19 cellular contexts compared by ENCODE assay signal in genomic region chr11:118219696-118220095, GRCh38. TPM values are rescaled to one million over a fixed set of nuclear protein-coding genes. Genes with fewer than 3 reads are reported as not detected.
DNase-seq lines count a peak whose midpoint lies in the region; ATAC-seq and TF ChIP-seq lines count a peak whose summit lies in the region.
"Had no signal": no experiment of that assay in that cellular context is flagged by ENCODE, and none has a peak within 500 bp of the region (broad histone marks: within the 10 kb centered on the region; RNA-seq: fewer than 3 reads in every experiment).

No MANE protein-coding gene starts in this region.

- no peaks in the 10 kb centered on the region for H3K9me3 Mint-ChIP-seq in natural killer cell treated with Interleukin-12 subunit alpha and Interleukin-12 subunit beta and Interleukin-15 and Interleukin-18, amount 100 ng/mL, for 72 hours
- no peaks in the 10 kb centered on the region for H3K9me3 Mint-ChIP-seq in natural killer cell
- H3K9me3 Mint-ChIP-seq in activated CD4-positive, alpha-beta memory T cell treated with anti-CD3 and anti-CD28 coated beads for 36 hours, result no peaks in the 10 kb centered on the region
- H3K9me3 Mint-ChIP-seq in effector memory CD8-positive, alpha-beta T cell, result no peaks in the 10 kb centered on the region

- intact Hi-C loops in natural killer cell (cut with micrococcal nuclease), result loop anchor here (10.0 kb wide), 1 partner anchor 215 kb away; no protein-coding TSS in a partner anchor
- intact Hi-C loops in activated CD4-positive, alpha-beta memory T cell treated with anti-CD3 and anti-CD28 coated beads for 36 hours (cut with micrococcal nuclease), result loop anchor here (5.0 kb wide), 1 partner anchor 217 kb away; no protein-coding TSS in a partner anchor

- H3K4me1 Mint-ChIP-seq in natural killer cell treated with Interleukin-12 subunit alpha and Interleukin-12 subunit beta and Interleukin-15 and Interleukin-18, amount 100 ng/mL, for 72 hours (ENCODE audit: low read depth in 2 of 2), result peaks cover 23 to 59% of the 10 kb centered on the region in 2 donors
- peaks cover 7 to 42% of the 10 kb centered on the region in 2 donors for H3K4me1 Mint-ChIP-seq in natural killer cell
- H3K4me1 Mint-ChIP-seq in activated CD4-positive, alpha-beta memory T cell treated with anti-CD3 and anti-CD28 coated beads for 36 hours (ENCODE audit: low read depth), result peaks cover 89% of the 10 kb centered on the region
- peaks cover 59 to 80% of the 10 kb centered on the region in 2 donors for H3K4me1 Mint-ChIP-seq in effector memory CD8-positive, alpha-beta T cell (ENCODE audit: low read depth in 2 of 2)

- no peak for DNase-seq in natural killer cell treated with Interleukin-12 subunit alpha and Interleukin-12 subunit beta and Interleukin-15 and Interleukin-18, amount 100 ng/mL, for 72 hours (ENCODE audit: low spot score)
- DNase-seq in natural killer cell (no peak), GDM1 (lab: John Stamatoyannopoulos, UW) (no peak)
- DNase-seq in activated CD4-positive, alpha-beta memory T cell treated with anti-CD3 and anti-CD28 coated beads for 36 hours, result no peak
- no peak for DNase-seq in effector memory CD8-positive, alpha-beta T cell
- DNase-seq: activated effector memory CD4-positive, alpha-beta T cell treated with anti-CD3 and anti-CD28 coated beads, Interleukin-2, amount 50 U/mL, for 16 hours; Caco-2; GOT3; heart left ventricle; left lung; NCI-H1105 treated with DMSO at 0.1 percent for 48 hours; occipital lobe; retina; RPMI8226; stimulated activated CD4-positive, alpha-beta T cell treated with anti-CD3 and anti-CD28 coated beads, Interleukin-12 subunit alpha, Interleukin-12 subunit beta, amount 100 ng/mL, for 4 hours had no signal

- peak overlapping the region; percentile 54 for H3K4me3 Mint-ChIP-seq in natural killer cell treated with Interleukin-12 subunit alpha and Interleukin-12 subunit beta and Interleukin-15 and Interleukin-18, amount 100 ng/mL, for 72 hours
- H3K4me3 Mint-ChIP-seq in natural killer cell, result no peak overlapping the region
- peak overlapping the region; percentile 81 for H3K4me3 Mint-ChIP-seq in activated CD4-positive, alpha-beta memory T cell treated with anti-CD3 and anti-CD28 coated beads for 36 hours
- peak overlapping the region; percentile 76 to 88 for H3K4me3 Mint-ChIP-seq in effector memory CD8-positive, alpha-beta T cell

- POLR2A ChIA-PET in activated CD4-positive, alpha-beta memory T cell treated with anti-CD3 and anti-CD28 coated beads for 36 hours (lab: Charles Lee), result interaction anchor here (1.7 to 8.2 kb wide), 3 partner anchors 10 to 22 kb away, joined by 4 to 83 read pairs (median 75); no protein-coding TSS in a partner anchor

- peak overlapping the region; percentile 80 to 81 for H3K27ac Mint-ChIP-seq in natural killer cell treated with Interleukin-12 subunit alpha and Interleukin-12 subunit beta and Interleukin-15 and Interleukin-18, amount 100 ng/mL, for 72 hours
- H3K27ac Mint-ChIP-seq in natural killer cell, result no peak overlapping the region
- peak overlapping the region; percentile 97 for H3K27ac Mint-ChIP-seq in activated CD4-positive, alpha-beta memory T cell treated with anti-CD3 and anti-CD28 coated beads for 36 hours
- H3K27ac Mint-ChIP-seq in effector memory CD8-positive, alpha-beta T cell, result peak overlapping the region; percentile 85 to 94

- ATAC-seq in natural killer cell treated with Interleukin-12 subunit alpha and Interleukin-12 subunit beta and Interleukin-15 and Interleukin-18, amount 100 ng/mL, for 72 hours, result no peak
- ATAC-seq in natural killer cell (no peak), GM18511 (IDR thresholded peaks at IDR 0.05; ENCODE audit: unreplicated experiment) (no peak), GM21717 (IDR thresholded peaks at IDR 0.05; ENCODE audit: unreplicated experiment) (no peak)
- no peak for ATAC-seq in effector memory CD8-positive, alpha-beta T cell (replicated peaks)
- ATAC-seq: left lung had no signal

- H3K36me3 Mint-ChIP-seq in natural killer cell treated with Interleukin-12 subunit alpha and Interleukin-12 subunit beta and Interleukin-15 and Interleukin-18, amount 100 ng/mL, for 72 hours, result no peaks in the 10 kb centered on the region
- H3K36me3 Mint-ChIP-seq in natural killer cell, result no peaks in the 10 kb centered on the region
- H3K36me3 Mint-ChIP-seq in activated CD4-positive, alpha-beta memory T cell treated with anti-CD3 and anti-CD28 coated beads for 36 hours, result peaks cover 57% of the 10 kb centered on the region
- peaks cover 20% of the 10 kb centered on the region for H3K36me3 Mint-ChIP-seq in effector memory CD8-positive, alpha-beta T cell (ENCODE audit: insufficient read depth)

- no peak for TF ChIP-seq CTCF in natural killer cell (IDR thresholded peaks at IDR 0.05)

- peaks cover 0 to 24% of the 10 kb centered on the region in 2 donors for H3K27me3 Mint-ChIP-seq in natural killer cell treated with Interleukin-12 subunit alpha and Interleukin-12 subunit beta and Interleukin-15 and Interleukin-18, amount 100 ng/mL, for 72 hours
- peaks cover 16 to 60% of the 10 kb centered on the region in 2 donors for H3K27me3 Mint-ChIP-seq in natural killer cell (ENCODE audit: low read depth in 2 of 2)
- H3K27me3 Mint-ChIP-seq in activated CD4-positive, alpha-beta memory T cell treated with anti-CD3 and anti-CD28 coated beads for 36 hours, result no peaks in the 10 kb centered on the region
- H3K27me3 Mint-ChIP-seq in effector memory CD8-positive, alpha-beta T cell, result no peaks in the 10 kb centered on the region

- CTCF ChIA-PET in activated CD4-positive, alpha-beta memory T cell treated with anti-CD3 and anti-CD28 coated beads for 36 hours (lab: Charles Lee), result interaction anchor here (0.8 to 4.0 kb wide), 3 partner anchors 7 to 76 kb away, joined by 3 to 14 read pairs (median 11); no protein-coding TSS in a partner anchor

RNA-seq across cellular contexts. Expression of gene JAML, which starts 5.1 kb away (rescaled TPM):
- 1 to 10 TPM; 1.4 to 8.5 TPM for total RNA-seq in natural killer cell treated with Interleukin-12 subunit alpha and Interleukin-12 subunit beta and Interleukin-15 and Interleukin-18, amount 100 ng/mL, for 72 hours
- 10 to 100 TPM in 2 of 3 donors, 1 to 10 TPM in 1; 7.1 to 27.8 (median 12.8) TPM for total RNA-seq in natural killer cell
- total RNA-seq in activated CD4-positive, alpha-beta memory T cell treated with anti-CD3 and anti-CD28 coated beads for 36 hours, result 100 to 1,000 TPM; 155 to 163 TPM
- total RNA-seq: LHCN-M2, NCI-H460 had no signal

RNA-seq across cellular contexts. Expression of gene MPZL3, which starts 32.5 kb away (rescaled TPM):
- 10 to 100 TPM; 10.8 to 12.8 TPM for total RNA-seq in natural killer cell treated with Interleukin-12 subunit alpha and Interleukin-12 subunit beta and Interleukin-15 and Interleukin-18, amount 100 ng/mL, for 72 hours
- 1 to 10 TPM; 6.3 to 7.5 (median 6.7) TPM for total RNA-seq in natural killer cell
- total RNA-seq in activated CD4-positive, alpha-beta memory T cell treated with anti-CD3 and anti-CD28 coated beads for 36 hours, result 10 to 100 TPM; 47.3 to 49.0 TPM
- total RNA-seq: LHCN-M2 had no signal

RNA-seq across cellular contexts. Expression of gene SCN2B, which starts 43.3 kb away (rescaled TPM):
- total RNA-seq in natural killer cell treated with Interleukin-12 subunit alpha and Interleukin-12 subunit beta and Interleukin-15 and Interleukin-18, amount 100 ng/mL, for 72 hours, result not detected
- total RNA-seq in natural killer cell, result not detected
- total RNA-seq in activated CD4-positive, alpha-beta memory T cell treated with anti-CD3 and anti-CD28 coated beads for 36 hours, result not detected
- total RNA-seq: Caco-2, LHCN-M2, NCI-H460 had no signal

RNA-seq across cellular contexts. Expression of gene MPZL2, which starts 44.4 kb away (rescaled TPM):
- total RNA-seq in natural killer cell treated with Interleukin-12 subunit alpha and Interleukin-12 subunit beta and Interleukin-15 and Interleukin-18, amount 100 ng/mL, for 72 hours, result under 1 TPM in 1 of 2 donors, not detected in 1; 0.45 TPM
- under 1 TPM in 2 of 3 donors, not detected in 1; 0.49 to 0.58 TPM for total RNA-seq in natural killer cell
- 10 to 100 TPM; 15.8 to 17.8 TPM for total RNA-seq in activated CD4-positive, alpha-beta memory T cell treated with anti-CD3 and anti-CD28 coated beads for 36 hours
- total RNA-seq: LHCN-M2 had no signal

Comparison
In these comparisons a context has a peak if more than half of its experiments do, and no peak if none do; other contexts are left out.
1. H3K27ac Mint-ChIP-seq: peak in natural killer cell treated with Interleukin-12 subunit alpha and Interleukin-12 subunit beta and Interleukin-15 and Interleukin-18, amount 100 ng/mL, for 72 hours (2 of 2), activated CD4-positive, alpha-beta memory T cell treated with anti-CD3 and anti-CD28 coated beads for 36 hours (single experiment) and effector memory CD8-positive, alpha-beta T cell (2 of 2); none in natural killer cell (0 of 2).
2. RNA of gene JAML, which starts 5.1 kb away (total RNA-seq): 155 to 163 TPM in activated CD4-positive, alpha-beta memory T cell treated with anti-CD3 and anti-CD28 coated beads for 36 hours; 7.1 to 27.8 TPM in natural killer cell and 1.4 to 8.5 TPM in natural killer cell treated with Interleukin-12 subunit alpha and Interleukin-12 subunit beta and Interleukin-15 and Interleukin-18, amount 100 ng/mL, for 72 hours; every median in the first group is over 4 times any median in the second.